9 cellular contexts compared by ENCODE assay signal in the genomic region with DNA sequence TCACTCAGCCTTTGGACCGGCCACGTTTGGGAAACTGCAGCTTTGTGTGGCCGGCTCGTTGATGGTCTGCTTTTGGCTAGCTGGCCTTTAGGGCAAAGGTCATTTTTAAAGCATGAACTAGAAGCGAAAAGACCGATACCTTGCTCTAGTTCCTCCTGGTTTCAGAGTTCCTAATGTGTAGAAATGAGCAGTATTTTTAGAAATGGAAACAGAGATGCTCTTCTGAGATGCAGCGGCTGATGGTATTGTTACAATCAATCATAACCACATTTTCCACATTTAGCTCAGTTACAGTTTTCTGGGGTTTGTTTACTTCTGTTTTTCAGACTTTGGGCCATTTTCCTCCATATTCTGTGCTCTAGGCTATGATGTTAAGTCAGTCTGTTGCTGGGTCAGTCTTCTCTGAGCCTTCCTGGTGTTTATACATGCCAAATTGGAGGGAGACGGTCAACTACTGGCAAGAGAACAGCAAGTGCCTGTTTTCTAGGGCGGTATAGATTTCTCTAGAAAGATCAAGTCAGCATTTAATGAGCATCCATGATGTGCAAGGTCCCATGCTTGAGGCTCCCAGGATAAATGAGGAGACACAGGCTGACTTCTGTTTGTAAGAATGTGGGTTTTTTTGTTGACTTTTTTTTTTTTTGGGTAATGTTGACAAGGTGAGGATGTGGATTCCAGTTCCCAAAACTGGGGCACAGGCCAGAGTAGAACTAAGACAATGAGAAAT. TPM values are rescaled to one million over a fixed set of nuclear protein-coding genes. Genes with fewer than 3 reads are reported as not detected.
DNase-seq lines count a peak whose midpoint lies in the region; ATAC-seq and TF ChIP-seq lines count a peak whose summit lies in the region.
"Had no signal": no experiment of that assay in that cellular context is flagged by ENCODE, and none has a peak within 500 bp of the region (broad histone marks: within the 10 kb centered on the region; RNA-seq: fewer than 3 reads in every experiment).

No MANE protein-coding gene starts in this region.

- peaks cover 36% of the 10 kb centered on the region for H3K36me3 Mint-ChIP-seq in activated naive CD8-positive, alpha-beta T cell treated with anti-CD3 and anti-CD28 coated beads, Interleukin-2, amount 50 U/mL, for 24 hours (ENCODE audit: low read depth)
- peaks cover 23% of the 10 kb centered on the region for H3K36me3 Mint-ChIP-seq in GM23338 (ENCODE audit: low read depth)

- H3K27me3 Mint-ChIP-seq in activated naive CD8-positive, alpha-beta T cell treated with anti-CD3 and anti-CD28 coated beads, Interleukin-2, amount 50 U/mL, for 24 hours = no peaks in the 10 kb centered on the region
- H3K27me3 Mint-ChIP-seq in GM23338 (ENCODE audit: insufficient read depth, low read depth, poor library complexity) = peaks cover 6% of the 10 kb centered on the region

- peak overlapping the region; percentile 92 for H3K27ac ChIP-seq in ACC112 (ENCODE audit: low read depth, low read length)
- no peak overlapping the region for H3K27ac ChIP-seq in GM23338 (ENCODE audit: low read depth)

- no peaks in the 10 kb centered on the region for H3K36me3 ChIP-seq in ACC112 (ENCODE audit: insufficient read depth, low read length)
- no peaks in the 10 kb centered on the region for H3K36me3 ChIP-seq in GM23338 (ENCODE audit: insufficient read depth)

- H3K27me3 ChIP-seq in ACC112 (ENCODE audit: insufficient read depth, low read length) (no peaks in the 10 kb centered on the region), GM23338 (ENCODE audit: insufficient read depth) (no peaks in the 10 kb centered on the region)
- H3K27me3 ChIP-seq: adrenal gland had no signal

- peak overlapping the region; percentile 34 for H2AFZ ChIP-seq in ACC112 (ENCODE audit: low read length, unreplicated experiment)
- no peak overlapping the region for H2AFZ ChIP-seq in GM23338

- H3K79me2 ChIP-seq in ACC112 (ENCODE audit: control insufficient read depth, insufficient read depth, low read length, unreplicated experiment) (no peaks in the 10 kb centered on the region), GM23338 (replicated peaks; ENCODE audit: insufficient read depth) (no peaks in the 10 kb centered on the region)

- no peaks in the 10 kb centered on the region for H3F3A ChIP-seq in GM23338 (replicated peaks; ENCODE audit: low read depth)

- no peaks in the 10 kb centered on the region for H3K9me3 Mint-ChIP-seq in activated naive CD8-positive, alpha-beta T cell treated with anti-CD3 and anti-CD28 coated beads, Interleukin-2, amount 50 U/mL, for 24 hours
- no peaks in the 10 kb centered on the region; the same call in 2 of the 3 replicates for H3K9me3 Mint-ChIP-seq in GM23338

- H3K4me3 Mint-ChIP-seq in activated naive CD8-positive, alpha-beta T cell treated with anti-CD3 and anti-CD28 coated beads, Interleukin-2, amount 50 U/mL, for 24 hours = no peak overlapping the region
- no peak overlapping the region for H3K4me3 Mint-ChIP-seq in GM23338

- ATAC-seq in GM19043 (IDR thresholded peaks at IDR 0.05; ENCODE audit: low read depth, unreplicated experiment) = peak; percentile 90
- ATAC-seq in HG03066 (IDR thresholded peaks at IDR 0.05; ENCODE audit: low read depth, unreplicated experiment) = peak; percentile 97
- ATAC-seq in activated naive CD8-positive, alpha-beta T cell treated with anti-CD3 and anti-CD28 coated beads, Interleukin-2, amount 50 U/mL, for 24 hours = no peak
- ATAC-seq in GM23338 = no peak

- H3K4me1 ChIP-seq in ACC112 (ENCODE audit: control insufficient read depth, insufficient read depth, low read length, unreplicated experiment) (peaks cover 17% of the 10 kb centered on the region), GM23338 (ENCODE audit: insufficient read depth) (peaks cover 8% of the 10 kb centered on the region)

- H4K20me1 ChIP-seq in GM23338 (replicated peaks; ENCODE audit: insufficient read depth) = no peaks in the 10 kb centered on the region

- peaks cover 43% of the 10 kb centered on the region for H3K4me1 Mint-ChIP-seq in activated naive CD8-positive, alpha-beta T cell treated with anti-CD3 and anti-CD28 coated beads, Interleukin-2, amount 50 U/mL, for 24 hours
- H3K4me1 Mint-ChIP-seq in GM23338 = peaks cover 11% of the 10 kb centered on the region

- no peak for DNase-seq in activated naive CD8-positive, alpha-beta T cell treated with anti-CD3 and anti-CD28 coated beads, Interleukin-2, amount 50 U/mL, for 24 hours
- no peak for DNase-seq in kidney tubule cell (ENCODE audit: low spot score)
- no peak for DNase-seq in GM23338 (ENCODE audit: low spot score)
- DNase-seq in activated CD4-positive, alpha-beta T cell treated with anti-CD3 and anti-CD28 coated beads for 1 hour = no peak
- no peak for DNase-seq in GM19240 (ENCODE audit: insufficient read length, low spot score)

- H3K4me3 ChIP-seq in ACC112 (ENCODE audit: low read depth, low read length) (no peak overlapping the region), GM23338 (no peak overlapping the region)
- H3K4me3 ChIP-seq: adrenal gland had no signal

- no peak for TF ChIP-seq CTCF in GM23338 (conservative IDR thresholded peaks at IDR 0.05; ENCODE audit: low read depth in 2 of 2)

- no peak overlapping the region for H3K4me2 ChIP-seq in GM23338

- no peaks in the 10 kb centered on the region for H3K9me2 ChIP-seq in GM23338 (ENCODE audit: insufficient read depth)

- peak overlapping the region; percentile 50 for H3K27ac Mint-ChIP-seq in activated naive CD8-positive, alpha-beta T cell treated with anti-CD3 and anti-CD28 coated beads, Interleukin-2, amount 50 U/mL, for 24 hours
- H3K27ac Mint-ChIP-seq in GM23338 = no peak overlapping the region; the same call in 1 of the 2 replicates

TF ChIP-seq in GM23338, 12 proteins besides CTCF, POLR2A, EP300 and RAD21 (continues in another document):
- TF ChIP-seq, protein P1, sequence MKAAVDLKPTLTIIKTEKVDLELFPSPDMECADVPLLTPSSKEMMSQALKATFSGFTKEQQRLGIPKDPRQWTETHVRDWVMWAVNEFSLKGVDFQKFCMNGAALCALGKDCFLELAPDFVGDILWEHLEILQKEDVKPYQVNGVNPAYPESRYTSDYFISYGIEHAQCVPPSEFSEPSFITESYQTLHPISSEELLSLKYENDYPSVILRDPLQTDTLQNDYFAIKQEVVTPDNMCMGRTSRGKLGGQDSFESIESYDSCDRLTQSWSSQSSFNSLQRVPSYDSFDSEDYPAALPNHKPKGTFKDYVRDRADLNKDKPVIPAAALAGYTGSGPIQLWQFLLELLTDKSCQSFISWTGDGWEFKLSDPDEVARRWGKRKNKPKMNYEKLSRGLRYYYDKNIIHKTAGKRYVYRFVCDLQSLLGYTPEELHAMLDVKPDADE (IDR thresholded peaks at IDR 0.05) = no peak
- TF ChIP-seq JUNB (IDR thresholded peaks at IDR 0.05; ENCODE audit: unreplicated experiment) (no peak), ZNF114 (CRISPR knock-in tag; IDR thresholded peaks at IDR 0.05) (no peak), CREB1 (CRISPR knock-in tag; IDR thresholded peaks at IDR 0.05; ENCODE audit: low read depth) (no peak), EZH2phosphoT487 (IDR thresholded peaks at IDR 0.05; ENCODE audit: unreplicated experiment) (no peak), STAT1 (IDR thresholded peaks at IDR 0.05; ENCODE audit: unreplicated experiment) (no peak), POLR2AphosphoS5 (IDR thresholded peaks at IDR 0.05; ENCODE audit: low read depth) (no peak), NANOG (IDR thresholded peaks at IDR 0.05; ENCODE audit: borderline replicate concordance) (no peak), EZH2 (IDR thresholded peaks at IDR 0.05; ENCODE audit: low read depth, unreplicated experiment) (no peak)
- TF ChIP-seq, protein P2, sequence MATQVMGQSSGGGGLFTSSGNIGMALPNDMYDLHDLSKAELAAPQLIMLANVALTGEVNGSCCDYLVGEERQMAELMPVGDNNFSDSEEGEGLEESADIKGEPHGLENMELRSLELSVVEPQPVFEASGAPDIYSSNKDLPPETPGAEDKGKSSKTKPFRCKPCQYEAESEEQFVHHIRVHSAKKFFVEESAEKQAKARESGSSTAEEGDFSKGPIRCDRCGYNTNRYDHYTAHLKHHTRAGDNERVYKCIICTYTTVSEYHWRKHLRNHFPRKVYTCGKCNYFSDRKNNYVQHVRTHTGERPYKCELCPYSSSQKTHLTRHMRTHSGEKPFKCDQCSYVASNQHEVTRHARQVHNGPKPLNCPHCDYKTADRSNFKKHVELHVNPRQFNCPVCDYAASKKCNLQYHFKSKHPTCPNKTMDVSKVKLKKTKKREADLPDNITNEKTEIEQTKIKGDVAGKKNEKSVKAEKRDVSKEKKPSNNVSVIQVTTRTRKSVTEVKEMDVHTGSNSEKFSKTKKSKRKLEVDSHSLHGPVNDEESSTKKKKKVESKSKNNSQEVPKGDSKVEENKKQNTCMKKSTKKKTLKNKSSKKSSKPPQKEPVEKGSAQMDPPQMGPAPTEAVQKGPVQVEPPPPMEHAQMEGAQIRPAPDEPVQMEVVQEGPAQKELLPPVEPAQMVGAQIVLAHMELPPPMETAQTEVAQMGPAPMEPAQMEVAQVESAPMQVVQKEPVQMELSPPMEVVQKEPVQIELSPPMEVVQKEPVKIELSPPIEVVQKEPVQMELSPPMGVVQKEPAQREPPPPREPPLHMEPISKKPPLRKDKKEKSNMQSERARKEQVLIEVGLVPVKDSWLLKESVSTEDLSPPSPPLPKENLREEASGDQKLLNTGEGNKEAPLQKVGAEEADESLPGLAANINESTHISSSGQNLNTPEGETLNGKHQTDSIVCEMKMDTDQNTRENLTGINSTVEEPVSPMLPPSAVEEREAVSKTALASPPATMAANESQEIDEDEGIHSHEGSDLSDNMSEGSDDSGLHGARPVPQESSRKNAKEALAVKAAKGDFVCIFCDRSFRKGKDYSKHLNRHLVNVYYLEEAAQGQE (IDR thresholded peaks at IDR 0.05; ENCODE audit: unreplicated experiment) = no peak

RNA-seq across cellular contexts. Expression of a gene that starts 28.0 kb away (rescaled TPM):
- 12.5 and 14.7 TPM in 2 replicates for total RNA-seq in GM23338 (2014; rRNA removed; shearing (Covaris generic))
- 2.8 and 2.9 TPM in 2 replicates for polyA plus RNA-seq in GM23338 (2016; fragmentation: Nextera tagmentation; extraction: Ambion mirVana)

Comparison
In these comparisons a context has a peak if more than half of its experiments do, and no peak if none do; other contexts are left out.
1. ATAC-seq: peak in GM19043 (single experiment) and HG03066 (single experiment); none in activated naive CD8-positive, alpha-beta T cell treated with anti-CD3 and anti-CD28 coated beads, Interleukin-2, amount 50 U/mL, for 24 hours (single experiment) and GM23338 (single experiment).